In genomic region chr10:22228943-22229755, GRCh38 we compare ENCODE assay signal across 8 cellular contexts. TPM values are rescaled to one million over a fixed set of nuclear protein-coding genes. Genes with fewer than 3 reads are reported as not detected.
DNase-seq lines count a peak whose midpoint lies in the region; ATAC-seq and TF ChIP-seq lines count a peak whose summit lies in the region.

No MANE protein-coding gene starts in this region.

- POLR2A ChIA-PET in AG04449 (lab: Yijun Ruan, JAX): interaction anchor here (0.5 to 1.4 kb wide), 2 partner anchors 87 to 453 kb away, joined by 3 to 16 read pairs; partner anchors contain the start of gene COMMD3

- TF ChIP-seq CTCF in AG04449 (IDR thresholded peaks at IDR 0.05; ENCODE audit: insufficient read depth, low read length, missing control alignments) (no peak), kidney epithelial cell (IDR thresholded peaks at IDR 0.05; ENCODE audit: insufficient read depth, low read length, poor library complexity, severe bottlenecking) (no peak)

- DNase-seq in AG04449 (ENCODE audit: low read depth, low spot score): peak; percentile 52
- peak; percentile 78 for DNase-seq in NCI-H345 (lab: John Stamatoyannopoulos, UW)
- DNase-seq in activated CD4-positive, CD25-positive, alpha-beta regulatory T cell treated with anti-CD3 and anti-CD28 coated beads, Interleukin-2, amount 50 U/mL, for 72 hours: peak; percentile 85
- peak; percentile 90 for DNase-seq in cerebellum (ENCODE audit: low spot score)
- peak; percentile 49 for DNase-seq in kidney epithelial cell (ENCODE audit: low read depth)
- DNase-seq in stimulated activated CD4-positive, alpha-beta T cell treated with anti-CD3 and anti-CD28 coated beads, Interleukin-15, amount 100 ng/mL, for 1 hour (ENCODE audit: low read depth in 1 of 2, low spot score in 1 of 2): peak; percentile 71 to 80

- H3K27me3 ChIP-seq in kidney epithelial cell (ENCODE audit: control insufficient read depth, insufficient read depth, low read length): no peaks in the 10 kb centered on the region

- CTCF ChIA-PET in AG04449 (lab: Yijun Ruan, JAX): interaction anchor here (0.8 to 1.4 kb wide), 2 partner anchors 15 to 17 kb away, joined by 3 to 4 read pairs; no protein-coding TSS in a partner anchor

- no peaks in the 10 kb centered on the region for H3K36me3 ChIP-seq in kidney epithelial cell (ENCODE audit: control insufficient read depth, insufficient read depth, low read length)

- H3K4me3 ChIP-seq in AG04449 (ENCODE audit: low read depth, low read length) (peak overlapping the region; percentile 70), kidney epithelial cell (ENCODE audit: low read depth, low read length) (peak overlapping the region; percentile 54)

- peak; percentile 82 for ATAC-seq in GM18907 (IDR thresholded peaks at IDR 0.05; ENCODE audit: unreplicated experiment)
- peak; percentile 74 for ATAC-seq in HG03139 (IDR thresholded peaks at IDR 0.05; ENCODE audit: unreplicated experiment)

RNA-seq across cellular contexts. Expression of gene EBLN1, which starts 11.3 kb away (rescaled TPM):
- total RNA-seq in cerebellum (not detected), kidney epithelial cell (not detected in 2 replicates)

Comparison
In these comparisons a context has a peak if more than half of its experiments do, and no peak if none do; other contexts are left out.
1. Peak in every context shown above with its lines: DNase-seq, ATAC-seq and H3K4me3 ChIP-seq.